ENCODE assay signal across 8 cellular contexts in the genomic region with DNA sequence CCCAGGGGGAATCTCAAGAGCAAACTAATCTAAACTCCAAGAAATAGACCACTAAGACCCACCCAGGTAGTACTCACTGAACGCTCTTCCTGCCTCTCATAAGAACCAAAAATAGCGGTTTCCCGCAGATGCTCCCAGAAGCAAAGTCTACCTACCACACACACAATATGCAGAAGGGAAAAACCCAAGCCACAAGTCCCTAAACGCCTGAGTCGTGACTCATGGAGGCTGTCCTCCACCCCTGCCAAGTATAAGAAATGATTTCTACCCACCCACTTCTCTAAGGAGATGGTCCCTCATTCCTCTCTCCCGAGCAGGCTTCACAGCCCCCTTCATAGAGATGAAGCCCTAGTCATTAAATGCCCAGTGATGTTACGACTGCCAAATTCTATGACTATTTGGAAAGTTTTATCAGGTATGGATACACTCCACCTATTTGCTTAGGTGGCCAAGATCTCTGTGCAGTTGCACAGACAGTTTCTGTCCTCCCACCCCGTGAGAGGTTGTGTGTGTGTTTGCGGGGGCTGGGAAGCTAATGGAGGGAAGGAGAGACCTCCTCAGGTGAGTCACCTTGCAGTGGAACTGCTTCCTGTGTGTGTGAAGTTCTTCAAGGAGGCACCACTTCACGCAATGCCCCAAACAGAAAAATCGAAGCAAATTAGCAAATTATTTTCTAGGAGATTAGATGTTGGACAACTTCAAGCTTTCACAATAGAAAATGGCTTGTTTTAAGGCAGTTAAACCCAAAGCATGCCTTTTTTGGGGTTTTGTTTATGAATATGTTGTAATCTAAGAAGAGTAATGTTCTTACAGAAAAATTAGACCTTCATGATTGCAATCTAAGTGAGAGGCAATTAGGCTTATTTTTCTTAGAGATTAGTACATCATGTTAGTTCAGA.
DNase-seq lines count a peak whose midpoint lies in the region; ATAC-seq and TF ChIP-seq lines count a peak whose summit lies in the region.

No MANE protein-coding gene starts in this region.

- CTCF ChIA-PET in activated CD4-positive, alpha-beta T cell treated with anti-CD3 and anti-CD28 coated beads, Interleukin-2, amount 10 ng/mL, durations not matched to agents 7 days and 5 days (lab: Charles Lee), result interaction anchor here (0.8 to 1.7 kb wide), 6 partner anchors 24 to 39 kb away, joined by 3 to 4 read pairs (median 3); no protein-coding TSS in a partner anchor

- H3K27me3 Mint-ChIP-seq in activated CD4-positive, alpha-beta T cell treated with anti-CD3 and anti-CD28 coated beads, Interleukin-2, amount 10 ng/mL, durations not matched to agents 7 days and 5 days, result no peaks in the 10 kb centered on the region
- H3K27me3 Mint-ChIP-seq in natural killer cell (ENCODE audit: low read depth in 2 of 2), result peaks cover 0 to 6% of the 10 kb centered on the region in 2 donors

- no peak for TF ChIP-seq CTCF in natural killer cell (IDR thresholded peaks at IDR 0.05)

- ATAC-seq in HG03565 (IDR thresholded peaks at IDR 0.05; ENCODE audit: unreplicated experiment) (peak; percentile 48), natural killer cell (peak in 2 of 3 donors; percentile 47 to 67), HG03045 (IDR thresholded peaks at IDR 0.05; ENCODE audit: unreplicated experiment) (no peak)

- peaks cover 29% of the 10 kb centered on the region for H3K4me1 Mint-ChIP-seq in activated CD4-positive, alpha-beta T cell treated with anti-CD3 and anti-CD28 coated beads, Interleukin-2, amount 10 ng/mL, durations not matched to agents 7 days and 5 days
- peaks cover 6 to 8% of the 10 kb centered on the region in 2 donors for H3K4me1 Mint-ChIP-seq in natural killer cell

- peak overlapping the region; percentile 62 for H3K27ac ChIP-seq in temporal lobe (ENCODE audit: low read depth, low read length)

- POLR2A ChIA-PET in activated CD4-positive, alpha-beta T cell treated with anti-CD3 and anti-CD28 coated beads, Interleukin-2, amount 10 ng/mL, durations not matched to agents 7 days and 5 days (lab: Charles Lee), result no interaction called here

- no peaks in the 10 kb centered on the region for H3K9me3 Mint-ChIP-seq in activated CD4-positive, alpha-beta T cell treated with anti-CD3 and anti-CD28 coated beads, Interleukin-2, amount 10 ng/mL, durations not matched to agents 7 days and 5 days
- H3K9me3 Mint-ChIP-seq in natural killer cell, result no peaks in the 10 kb centered on the region

- H3K4me3 Mint-ChIP-seq in activated CD4-positive, alpha-beta T cell treated with anti-CD3 and anti-CD28 coated beads, Interleukin-2, amount 10 ng/mL, durations not matched to agents 7 days and 5 days, result peak overlapping the region; percentile 11
- H3K4me3 Mint-ChIP-seq in natural killer cell, result no peak overlapping the region

- DNase-seq in AG08396 (ENCODE audit: low spot score) (peak; percentile 76), natural killer cell (no peak), NCI-H1417 treated with DMSO at 0.1 percent for 48 hours (lab: John Stamatoyannopoulos, UW) (no peak)
- peak; percentile 61 for DNase-seq in activated CD4-positive, alpha-beta T cell treated with anti-CD3 and anti-CD28 coated beads, Interleukin-2, amount 10 ng/mL, durations not matched to agents 7 days and 5 days
- DNase-seq in effector CD4-positive, alpha-beta T cell, result peak; percentile 34

- intact Hi-C loops in natural killer cell (cut with micrococcal nuclease), result no loop called here

- H3K36me3 Mint-ChIP-seq in activated CD4-positive, alpha-beta T cell treated with anti-CD3 and anti-CD28 coated beads, Interleukin-2, amount 10 ng/mL, durations not matched to agents 7 days and 5 days (ENCODE audit: low read depth), result no peaks in the 10 kb centered on the region
- H3K36me3 Mint-ChIP-seq in natural killer cell, result no peaks in the 10 kb centered on the region

- H3K27ac Mint-ChIP-seq in activated CD4-positive, alpha-beta T cell treated with anti-CD3 and anti-CD28 coated beads, Interleukin-2, amount 10 ng/mL, durations not matched to agents 7 days and 5 days, result peak overlapping the region; percentile 67
- H3K27ac Mint-ChIP-seq in natural killer cell, result no peak overlapping the region

Comparison
In these comparisons a context has a peak if more than half of its experiments do, and no peak if none do; other contexts are left out.
1. DNase-seq: peak in AG08396 (single experiment), activated CD4-positive, alpha-beta T cell treated with anti-CD3 and anti-CD28 coated beads, Interleukin-2, amount 10 ng/mL, durations not matched to agents 7 days and 5 days (single experiment) and effector CD4-positive, alpha-beta T cell (single experiment); none in natural killer cell (single experiment) and NCI-H1417 treated with DMSO at 0.1 percent for 48 hours (single experiment).